ENCODE assay signal across 8 cellular contexts in genomic region chr14:89617471-89618291, GRCh38.
DNase-seq lines count a peak whose midpoint lies in the region; ATAC-seq and TF ChIP-seq lines count a peak whose summit lies in the region.

No MANE protein-coding gene starts in this region.

- POLR2A ChIA-PET in CD4-positive, alpha-beta memory T cell (lab: Charles Lee; ENCODE audit: partially characterized antibody) = interaction anchor here (0.5 to 8.1 kb wide), 14 partner anchors 12 to 339 kb away, joined by 3 to 92 read pairs (median 11); no protein-coding TSS in a partner anchor
- POLR2A ChIA-PET in WTC11 (lab: Charles Lee) = interaction anchor here (0.6 kb wide), 1 partner anchor 228 kb away, joined by 3 read pairs; no protein-coding TSS in a partner anchor

- H3K4me1 Mint-ChIP-seq in CD4-positive, alpha-beta memory T cell = peaks cover 58 to 92% (median 70%) of the 10 kb centered on the region in 4 donors
- peaks cover 76% of the 10 kb centered on the region for H3K4me1 Mint-ChIP-seq in WTC11

- H3K36me3 Mint-ChIP-seq in CD4-positive, alpha-beta memory T cell = peaks cover 3 to 39% of the 10 kb centered on the region in 2 donors
- peaks cover 2% of the 10 kb centered on the region for H3K36me3 Mint-ChIP-seq in WTC11

- CTCF ChIA-PET in CD4-positive, alpha-beta memory T cell (lab: Charles Lee; ENCODE audit: partially characterized antibody) = interaction anchor here (0.8 to 2.8 kb wide), 3 partner anchors 27 to 149 kb away, joined by 3 to 16 read pairs (median 3); no protein-coding TSS in a partner anchor
- CTCF ChIA-PET in WTC11 (lab: Charles Lee) = interaction anchor here (1.0 kb wide), 1 partner anchor 103 kb away, joined by 3 read pairs; no protein-coding TSS in a partner anchor

- H3K79me2 ChIP-seq in Karpas-422 (ENCODE audit: low read length) = no peaks in the 10 kb centered on the region

- ATAC-seq in GM19043 (IDR thresholded peaks at IDR 0.05; ENCODE audit: low read depth, unreplicated experiment) (peak; percentile 26), WTC11 (peak; percentile 17), omental fat pad (ENCODE audit: low FRiP score) (no peak)

- no peaks in the 10 kb centered on the region for H3K36me3 ChIP-seq in CD4-positive, alpha-beta memory T cell (ENCODE audit: insufficient read depth, low read length)
- no peaks in the 10 kb centered on the region for H3K36me3 ChIP-seq in Karpas-422 (ENCODE audit: insufficient read depth, low read length)
- no peaks in the 10 kb centered on the region for H3K36me3 ChIP-seq in thymus (ENCODE audit: control insufficient read depth, insufficient read depth)

- no peaks in the 10 kb centered on the region for H3K27me3 ChIP-seq in CD4-positive, alpha-beta memory T cell (ENCODE audit: insufficient read depth, low read length)
- no peaks in the 10 kb centered on the region for H3K27me3 ChIP-seq in Karpas-422 (ENCODE audit: low read length)
- H3K27me3 ChIP-seq in thymus (ENCODE audit: control insufficient read depth, insufficient read depth) = no peaks in the 10 kb centered on the region

- H3K27ac ChIP-seq in CD4-positive, alpha-beta memory T cell (ENCODE audit: low read depth, low read length) = peak overlapping the region; percentile 80
- H3K27ac ChIP-seq in Karpas-422 (ENCODE audit: low read length) (no peak overlapping the region), thymus (ENCODE audit: low read depth) (peak overlapping the region; percentile 84)

- H3K27ac Mint-ChIP-seq in CD4-positive, alpha-beta memory T cell = peak overlapping the region; percentile 88 to 99 (median 95)
- peak overlapping the region; percentile 92 for H3K27ac Mint-ChIP-seq in WTC11

- H3K27me3 Mint-ChIP-seq in CD4-positive, alpha-beta memory T cell = no peaks in the 10 kb centered on the region
- H3K27me3 Mint-ChIP-seq in WTC11 (ENCODE audit: low read depth) = no peaks in the 10 kb centered on the region

- peaks cover 3% of the 10 kb centered on the region; the same call in 1 of the 2 replicates for H4K20me1 ChIP-seq in Karpas-422 (ENCODE audit: insufficient read depth, low read depth, low read length)

- H2AFZ ChIP-seq in Karpas-422 (ENCODE audit: low read length) = peak overlapping the region; percentile 45; the same call in 1 of the 2 replicates

- peak overlapping the region; percentile 88 to 99 (median 96) for H3K4me3 Mint-ChIP-seq in CD4-positive, alpha-beta memory T cell
- H3K4me3 Mint-ChIP-seq in WTC11 = peak overlapping the region; percentile 82

- H3K9me2 ChIP-seq in Karpas-422 (replicated peaks; ENCODE audit: insufficient read depth, low read length) = no peaks in the 10 kb centered on the region

- no peaks in the 10 kb centered on the region for H3K9me3 ChIP-seq in CD4-positive, alpha-beta memory T cell (ENCODE audit: control insufficient read depth in 1 of 2, low read length in 2 of 2)
- H3K9me3 ChIP-seq in Karpas-422 (ENCODE audit: low read length) (no peaks in the 10 kb centered on the region), thymus (ENCODE audit: control insufficient read depth) (no peaks in the 10 kb centered on the region)

- H3K4me1 ChIP-seq in CD4-positive, alpha-beta memory T cell (ENCODE audit: insufficient read depth, low read length) = peaks cover 70% of the 10 kb centered on the region
- H3K4me1 ChIP-seq in Karpas-422 (ENCODE audit: low read length) = peaks cover 40% of the 10 kb centered on the region
- H3K4me1 ChIP-seq in thymus (ENCODE audit: control insufficient read depth, insufficient read depth, low read length) = peaks cover 34% of the 10 kb centered on the region

- H3K4me2 ChIP-seq in Karpas-422 (ENCODE audit: low read depth, low read length, poor library complexity, severe bottlenecking) = peak overlapping the region; percentile 98

- intact Hi-C loops in CD4-positive, alpha-beta memory T cell (cut with micrococcal nuclease) = loop anchor here (1.0 to 10.0 kb wide), 7 partner anchors 15 to 200 kb away; partner anchors contain the start of gene FOXN3

- H3K9ac ChIP-seq in Karpas-422 (ENCODE audit: low read length) = peak overlapping the region; percentile 63

- peak overlapping the region; percentile 49 to 90 for H3K4me3 ChIP-seq in CD4-positive, alpha-beta memory T cell (ENCODE audit: low read length in 2 of 2)
- H3K4me3 ChIP-seq in Karpas-422 (ENCODE audit: low read length) = peak overlapping the region; percentile 68
- H3K4me3 ChIP-seq in epithelial cell of proximal tubule (ENCODE audit: low read depth, low read length) = peak overlapping the region; percentile 83
- peak overlapping the region; percentile 91 for H3K4me3 ChIP-seq in thymus (ENCODE audit: low read length)

- DNase-seq in CD4-positive, alpha-beta memory T cell = peak; percentile 41 to 57 (median 51)
- DNase-seq in Karpas-422 = peak; percentile 57
- DNase-seq in WTC11 (ENCODE audit: low spot score) = no peak
- DNase-seq in epithelial cell of proximal tubule (ENCODE audit: low read depth) = no peak
- DNase-seq in midbrain (lab: John Stamatoyannopoulos, UW) = peak; percentile 66
- no peak for DNase-seq in omental fat pad (ENCODE audit: low spot score)

- WGBS in thymus = under 1% methylated on average over 19 of the region's 19 CpGs

- no peak for TF ChIP-seq CTCF in WTC11 (IDR thresholded peaks at IDR 0.05)
- TF ChIP-seq CTCF in epithelial cell of proximal tubule (conservative IDR thresholded peaks at IDR 0.05; ENCODE audit: low read depth, low read length) = no peak
- no peak for TF ChIP-seq CTCF in omental fat pad (IDR thresholded peaks at IDR 0.05)

- no peaks in the 10 kb centered on the region for H3K9me3 Mint-ChIP-seq in CD4-positive, alpha-beta memory T cell
- H3K9me3 Mint-ChIP-seq in WTC11 = no peaks in the 10 kb centered on the region

TF ChIP-seq in WTC11, 78 proteins besides CTCF, POLR2A, EP300 and RAD21 (continues in another document):
- TF ChIP-seq CBFB (CRISPR knock-in tag; IDR thresholded peaks at IDR 0.05; ENCODE audit: low read depth) (no peak), ARID4B (CRISPR knock-in tag; IDR thresholded peaks at IDR 0.05; ENCODE audit: borderline replicate concordance) (no peak), ZNF263 (CRISPR knock-in tag; IDR thresholded peaks at IDR 0.05; ENCODE audit: low read depth) (no peak), ETV6 (CRISPR knock-in tag; IDR thresholded peaks at IDR 0.05) (0 out of 2 replicates have a peak, but pooled peaks have one; percentile 26)
- TF ChIP-seq, protein P1, sequence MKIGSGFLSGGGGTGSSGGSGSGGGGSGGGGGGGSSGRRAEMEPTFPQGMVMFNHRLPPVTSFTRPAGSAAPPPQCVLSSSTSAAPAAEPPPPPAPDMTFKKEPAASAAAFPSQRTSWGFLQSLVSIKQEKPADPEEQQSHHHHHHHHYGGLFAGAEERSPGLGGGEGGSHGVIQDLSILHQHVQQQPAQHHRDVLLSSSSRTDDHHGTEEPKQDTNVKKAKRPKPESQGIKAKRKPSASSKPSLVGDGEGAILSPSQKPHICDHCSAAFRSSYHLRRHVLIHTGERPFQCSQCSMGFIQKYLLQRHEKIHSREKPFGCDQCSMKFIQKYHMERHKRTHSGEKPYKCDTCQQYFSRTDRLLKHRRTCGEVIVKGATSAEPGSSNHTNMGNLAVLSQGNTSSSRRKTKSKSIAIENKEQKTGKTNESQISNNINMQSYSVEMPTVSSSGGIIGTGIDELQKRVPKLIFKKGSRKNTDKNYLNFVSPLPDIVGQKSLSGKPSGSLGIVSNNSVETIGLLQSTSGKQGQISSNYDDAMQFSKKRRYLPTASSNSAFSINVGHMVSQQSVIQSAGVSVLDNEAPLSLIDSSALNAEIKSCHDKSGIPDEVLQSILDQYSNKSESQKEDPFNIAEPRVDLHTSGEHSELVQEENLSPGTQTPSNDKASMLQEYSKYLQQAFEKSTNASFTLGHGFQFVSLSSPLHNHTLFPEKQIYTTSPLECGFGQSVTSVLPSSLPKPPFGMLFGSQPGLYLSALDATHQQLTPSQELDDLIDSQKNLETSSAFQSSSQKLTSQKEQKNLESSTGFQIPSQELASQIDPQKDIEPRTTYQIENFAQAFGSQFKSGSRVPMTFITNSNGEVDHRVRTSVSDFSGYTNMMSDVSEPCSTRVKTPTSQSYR (CRISPR knock-in tag; IDR thresholded peaks at IDR 0.05) = no peak

Comparison
In these comparisons a context has a peak if more than half of its experiments do, and no peak if none do; other contexts are left out.
1. DNase-seq: peak in CD4-positive, alpha-beta memory T cell (5 of 5), Karpas-422 (single experiment) and midbrain (single experiment); none in WTC11 (single experiment), epithelial cell of proximal tubule (single experiment) and omental fat pad (single experiment).
2. Peak in every context shown above with its lines, with median percentiles within 50 percentile points of each other: H3K4me3 ChIP-seq.